ENCODE assay signal across 8 cellular contexts in genomic region chr6:85865665-85866372, GRCh38.
DNase-seq lines count a peak whose midpoint lies in the region; ATAC-seq and TF ChIP-seq lines count a peak whose summit lies in the region.

No MANE protein-coding gene starts in this region.

- no peaks in the 10 kb centered on the region for H3K36me3 Mint-ChIP-seq in neural progenitor cell

- H3K27ac ChIP-seq in neural progenitor cell: no peak overlapping the region

- H3K9ac ChIP-seq in neural progenitor cell: no peak overlapping the region

- no peaks in the 10 kb centered on the region for H3K36me3 ChIP-seq in neural progenitor cell

- H3F3A ChIP-seq in neural progenitor cell (ENCODE audit: low read depth): no peaks in the 10 kb centered on the region

- DNase-seq in DMS79 treated with DMSO at 0.1 percent for 48 hours (lab: John Stamatoyannopoulos, UW) (peak; percentile 40), NAMALWA (ENCODE audit: low spot score) (peak; percentile 8), dermis blood vessel endothelial cell (peak; percentile 94), neural progenitor cell (ENCODE audit: low spot score) (peak; percentile 24), nucleus accumbens (lab: John Stamatoyannopoulos, UW) (no peak), CD1c-positive myeloid dendritic cell (ENCODE audit: extremely low spot score) (no peak)

- no peaks in the 10 kb centered on the region for H3K9me3 Mint-ChIP-seq in neural progenitor cell

- H3K9me3 ChIP-seq in neural progenitor cell (ENCODE audit: low read depth): no peaks in the 10 kb centered on the region

- ATAC-seq in GM21619 (IDR thresholded peaks at IDR 0.05; ENCODE audit: unreplicated experiment): peak; percentile 66
- no peak for ATAC-seq in HG02870 (IDR thresholded peaks at IDR 0.05; ENCODE audit: unreplicated experiment)

- H3K4me1 Mint-ChIP-seq in neural progenitor cell: no peaks in the 10 kb centered on the region

- no peaks in the 10 kb centered on the region for H3K27me3 ChIP-seq in neural progenitor cell

- H3K79me2 ChIP-seq in neural progenitor cell (ENCODE audit: low read depth): no peaks in the 10 kb centered on the region

- no peak overlapping the region for H3K4me3 Mint-ChIP-seq in neural progenitor cell

- TF ChIP-seq CTCF in neural progenitor cell (IDR thresholded peaks at IDR 0.05): no peak

- H4K20me1 ChIP-seq in neural progenitor cell (ENCODE audit: low read depth): no peaks in the 10 kb centered on the region

- H3K4me3 ChIP-seq in neural progenitor cell: no peak overlapping the region

- peaks cover 35% of the 10 kb centered on the region for H3K4me1 ChIP-seq in neural progenitor cell

- no peaks in the 10 kb centered on the region for H3K27me3 Mint-ChIP-seq in neural progenitor cell (ENCODE audit: insufficient read depth, low read depth)

- no peak overlapping the region for H3K27ac Mint-ChIP-seq in neural progenitor cell

- H3K4me2 ChIP-seq in neural progenitor cell: peak overlapping the region; percentile 33

- H2AFZ ChIP-seq in neural progenitor cell (replicated peaks): peak overlapping the region; percentile 64

Comparison
In these comparisons a context has a peak if more than half of its experiments do, and no peak if none do; other contexts are left out.
1. DNase-seq: peak in DMS79 treated with DMSO at 0.1 percent for 48 hours (single experiment), NAMALWA (single experiment), dermis blood vessel endothelial cell (single experiment) and neural progenitor cell (single experiment); none in nucleus accumbens (0 of 56) and CD1c-positive myeloid dendritic cell (single experiment).